Comparison of ENCODE assay signal across 8 cellular contexts in genomic region chr9:129569506-129570449, GRCh38. TPM values are rescaled to one million over a fixed set of nuclear protein-coding genes. Genes with fewer than 3 reads are reported as not detected.
A peak's percentile ranks its signal among the peaks of the same experiment; 100 is the strongest.
DNase-seq lines count a peak whose midpoint lies in the region; ATAC-seq and TF ChIP-seq lines count a peak whose summit lies in the region.

No MANE protein-coding gene starts in this region.

- peak overlapping the region; percentile 70 for H3K27ac ChIP-seq in rectal smooth muscle tissue (ENCODE audit: low read depth, low read length)

- H3K27ac Mint-ChIP-seq in activated naive CD4-positive, alpha-beta T cell treated with anti-CD3 and anti-CD28 coated beads for 36 hours = no peak overlapping the region

- H3K27me3 ChIP-seq in rectal smooth muscle tissue (ENCODE audit: control insufficient read depth, insufficient read depth, low read length) = peaks cover 3% of the 10 kb centered on the region

- peaks cover 7% of the 10 kb centered on the region for H3K4me1 ChIP-seq in rectal smooth muscle tissue (ENCODE audit: control insufficient read depth, insufficient read depth, low read length)

- peak overlapping the region; percentile 64 for H3K4me3 Mint-ChIP-seq in activated naive CD4-positive, alpha-beta T cell treated with anti-CD3 and anti-CD28 coated beads for 36 hours

- no peak for DNase-seq in activated naive CD4-positive, alpha-beta T cell treated with anti-CD3 and anti-CD28 coated beads for 36 hours
- no peak for DNase-seq in activated naive CD4-positive, alpha-beta T cell treated with anti-CD3 and anti-CD28 coated beads, Interleukin-2, amount 50 U/mL, for 16 hours
- DNase-seq in germinal center (ENCODE audit: low spot score) = peak; percentile 26
- DNase-seq in stimulated activated CD4-positive, alpha-beta T cell treated with anti-CD3 and anti-CD28 coated beads, Interleukin-1b, Interleukin-23, amount 100 ng/mL, for 48 hours = no peak

- H3K27me3 Mint-ChIP-seq in activated naive CD4-positive, alpha-beta T cell treated with anti-CD3 and anti-CD28 coated beads for 36 hours (ENCODE audit: low read depth) = peaks cover 19% of the 10 kb centered on the region

- CTCF ChIA-PET in activated naive CD4-positive, alpha-beta T cell treated with anti-CD3 and anti-CD28 coated beads for 36 hours (lab: Charles Lee) = interaction anchor here (0.6 to 1.4 kb wide), 4 partner anchors 16 to 785 kb away, joined by 3 to 4 read pairs (median 3); no protein-coding TSS in a partner anchor

- TF ChIP-seq CTCF in WI38 (IDR thresholded peaks at IDR 0.05; ENCODE audit: low read depth, low read length) = 0 out of 2 replicates have a peak, but pooled peaks have one; percentile 26

- no peak overlapping the region for H3K4me3 ChIP-seq in WI38 (ENCODE audit: low read depth, low read length)
- H3K4me3 ChIP-seq in rectal smooth muscle tissue (ENCODE audit: low read length) = peak overlapping the region; percentile 54

- intact Hi-C loops in activated naive CD4-positive, alpha-beta T cell treated with anti-CD3 and anti-CD28 coated beads for 36 hours (cut with micrococcal nuclease) = loop anchor here (5.0 kb wide), 1 partner anchor 82 kb away; no protein-coding TSS in a partner anchor

- H3K36me3 Mint-ChIP-seq in activated naive CD4-positive, alpha-beta T cell treated with anti-CD3 and anti-CD28 coated beads for 36 hours (ENCODE audit: low read depth) = no peaks in the 10 kb centered on the region

- peaks cover 2% of the 10 kb centered on the region for H3K9me3 Mint-ChIP-seq in activated naive CD4-positive, alpha-beta T cell treated with anti-CD3 and anti-CD28 coated beads for 36 hours

- no peaks in the 10 kb centered on the region for H3K36me3 ChIP-seq in rectal smooth muscle tissue (ENCODE audit: control insufficient read depth, insufficient read depth, low read length)

- H3K4me1 Mint-ChIP-seq in activated naive CD4-positive, alpha-beta T cell treated with anti-CD3 and anti-CD28 coated beads for 36 hours (ENCODE audit: low read depth) = peaks cover 18% of the 10 kb centered on the region

- no peak for ATAC-seq in GM21360 (IDR thresholded peaks at IDR 0.05; ENCODE audit: unreplicated experiment)
- no peak for ATAC-seq in HG02623 (IDR thresholded peaks at IDR 0.05; ENCODE audit: unreplicated experiment)

- H3K9ac ChIP-seq in rectal smooth muscle tissue (ENCODE audit: low read length) = no peak overlapping the region

RNA-seq across cellular contexts. Expression of gene C9orf50, which starts 51.1 kb away (rescaled TPM):
- not detected for total RNA-seq in activated naive CD4-positive, alpha-beta T cell treated with anti-CD3 and anti-CD28 coated beads for 36 hours

RNA-seq across cellular contexts. Expression of gene NTMT1, which starts 56.2 kb away (rescaled TPM):
- 10 to 100 TPM; 58.6 to 59.3 TPM for total RNA-seq in activated naive CD4-positive, alpha-beta T cell treated with anti-CD3 and anti-CD28 coated beads for 36 hours
